Comparison of ENCODE assay signal across 18 cellular contexts in genomic region chr20:16927031-16927430, GRCh38.
"Had no signal": no experiment of that assay in that cellular context is flagged by ENCODE, and none has a peak within 500 bp of the region (broad histone marks: within the 10 kb centered on the region; RNA-seq: fewer than 3 reads in every experiment).

No MANE protein-coding gene starts in this region.

- H3K36me3 ChIP-seq: left lung, tibial artery had no signal

- H3K27ac ChIP-seq: left lung, parathyroid adenoma, tibial artery had no signal

- DNase-seq: activated CD4-positive, alpha-beta T cell treated with anti-CD3 and anti-CD28 coated beads for 1 hour; activated CD4-positive, alpha-beta T cell treated with anti-CD3 and anti-CD28 coated beads, Interleukin-2, amount 50 U/mL, for 1 hour; activated CD8-positive, alpha-beta T cell treated with anti-CD3 and anti-CD28 coated beads, Interleukin-2, amount 10 ng/mL, durations not matched to agents 7 days and 5 days; activated gamma-delta T cell; activated naive CD4-positive, alpha-beta T cell treated with anti-CD3 and anti-CD28 coated beads, Interleukin-2, amount 50 U/mL, for 16 hours; activated naive CD8-positive, alpha-beta T cell treated with anti-CD3 and anti-CD28 coated beads, Interleukin-2, amount 50 U/mL, for 24 hours; immature natural killer cell; left lung; naive B cell; nucleus accumbens; right cardiac atrium; stimulated activated CD4-positive, alpha-beta T cell treated with anti-CD3 and anti-CD28 coated beads, Interleukin-12 subunit alpha, Interleukin-12 subunit beta, amount 100 ng/mL, for 4 hours; stimulated activated naive CD8-positive, alpha-beta T cell treated with anti-CD3 and anti-CD28 coated beads, Interleukin-15, amount 100 ng/mL, for 72 hours; tibial artery had no signal

- H3K9me3 ChIP-seq: tibial artery had no signal

- FAIRE-seq: TTC549 had no signal

- H3K4me1 ChIP-seq: left lung, parathyroid adenoma had no signal

- H3K27me3 ChIP-seq: left lung, tibial artery had no signal

- ATAC-seq: activated CD8-positive, alpha-beta T cell treated with anti-CD3 and anti-CD28 coated beads, Interleukin-2, amount 10 ng/mL, durations not matched to agents 7 days and 5 days; activated naive CD8-positive, alpha-beta T cell treated with anti-CD3 and anti-CD28 coated beads, Interleukin-2, amount 50 U/mL, for 24 hours; left lung; right cardiac atrium; stimulated activated effector memory CD8-positive, alpha-beta T cell treated with anti-CD3 and anti-CD28 coated beads, Interleukin-12 subunit alpha, Interleukin-12 subunit beta, amount 100 ng/mL, for 72 hours; stimulated activated naive CD8-positive, alpha-beta T cell treated with anti-CD3 and anti-CD28 coated beads, Interleukin-15, amount 100 ng/mL, for 72 hours had no signal

- H3K4me3 ChIP-seq: left lung, lung, tibial artery had no signal

- H2AFZ ChIP-seq: parathyroid adenoma had no signal

- H3K79me2 ChIP-seq: parathyroid adenoma had no signal
